ENCODE assay signal across 1 cellular context in genomic region chr3:148329481-148330220, GRCh38.
TF ChIP-seq lines count a peak whose summit lies in the region.

No MANE protein-coding gene starts in this region.

TF ChIP-seq in H1, 55 proteins besides CTCF, POLR2A, EP300 and RAD21 (continued from another document):
- TF ChIP-seq EZH2 (IDR thresholded peaks at IDR 0.05; ENCODE audit: low read depth, low read length, severe bottlenecking) (no peak), CEBPB (IDR thresholded peaks at IDR 0.05; ENCODE audit: low read depth, low read length) (no peak), SP4 (IDR thresholded peaks at IDR 0.05; ENCODE audit: low read length) (no peak), SIRT6 (IDR thresholded peaks at IDR 0.05; ENCODE audit: low read length) (no peak)
